15 cellular contexts compared by ENCODE assay signal in genomic region chr22:33812578-33812977, GRCh38.
DNase-seq lines count a peak whose midpoint lies in the region; ATAC-seq and TF ChIP-seq lines count a peak whose summit lies in the region.
"Had no signal": no experiment of that assay in that cellular context is flagged by ENCODE, and none has a peak within 500 bp of the region (broad histone marks: within the 10 kb centered on the region; RNA-seq: fewer than 3 reads in every experiment).

No MANE protein-coding gene starts in this region.

- H3K36me3 Mint-ChIP-seq in nephron progenitor cell (ENCODE audit: low read depth): peaks cover 47% of the 10 kb centered on the region
- no peaks in the 10 kb centered on the region for H3K36me3 Mint-ChIP-seq in activated naive CD8-positive, alpha-beta T cell treated with anti-CD3 and anti-CD28 coated beads, Interleukin-2, amount 50 U/mL, for 24 hours (ENCODE audit: low read depth)
- H3K36me3 Mint-ChIP-seq: CD8-positive, alpha-beta T cell had no signal

- peaks cover 18% of the 10 kb centered on the region for H3K9me3 Mint-ChIP-seq in nephron progenitor cell
- H3K9me3 Mint-ChIP-seq in activated naive CD8-positive, alpha-beta T cell treated with anti-CD3 and anti-CD28 coated beads, Interleukin-2, amount 50 U/mL, for 24 hours: peaks cover 21% of the 10 kb centered on the region
- H3K9me3 Mint-ChIP-seq: CD8-positive, alpha-beta T cell had no signal

- H3K36me3 ChIP-seq in left ventricle myocardium inferior (no peaks in the 10 kb centered on the region), gastroesophageal sphincter (no peaks in the 10 kb centered on the region), uterus (no peaks in the 10 kb centered on the region)

- H3K4me3 Mint-ChIP-seq in nephron progenitor cell: no peak overlapping the region
- no peak overlapping the region for H3K4me3 Mint-ChIP-seq in activated naive CD8-positive, alpha-beta T cell treated with anti-CD3 and anti-CD28 coated beads, Interleukin-2, amount 50 U/mL, for 24 hours
- H3K4me3 Mint-ChIP-seq: CD8-positive, alpha-beta T cell had no signal

- H3K27ac ChIP-seq in left ventricle myocardium inferior (replicated peaks): peak overlapping the region; percentile 69
- H3K27ac ChIP-seq in gastroesophageal sphincter: peak overlapping the region in 3 of 4 donors; percentile 73 to 81 (median 77)
- peak overlapping the region; percentile 83 for H3K27ac ChIP-seq in uterus
- H3K27ac ChIP-seq: KMS-11 had no signal

- H3K27ac Mint-ChIP-seq in nephron progenitor cell: peak overlapping the region; percentile 49
- H3K27ac Mint-ChIP-seq in activated naive CD8-positive, alpha-beta T cell treated with anti-CD3 and anti-CD28 coated beads, Interleukin-2, amount 50 U/mL, for 24 hours: no peak overlapping the region
- H3K27ac Mint-ChIP-seq: CD8-positive, alpha-beta T cell had no signal

- no peak for TF ChIP-seq CTCF in left ventricle myocardium inferior (IDR thresholded peaks at IDR 0.05; ENCODE audit: borderline replicate concordance)
- no peak for TF ChIP-seq CTCF in gastroesophageal sphincter (IDR thresholded peaks at IDR 0.05)
- TF ChIP-seq CTCF in nephron progenitor cell (IDR thresholded peaks at IDR 0.05): no peak
- TF ChIP-seq CTCF in uterus (IDR thresholded peaks at IDR 0.05): no peak

- ATAC-seq in Right ventricle myocardium superior (ENCODE audit: poor library complexity): no peak
- no peak for ATAC-seq in gastroesophageal sphincter
- no peak for ATAC-seq in activated naive CD8-positive, alpha-beta T cell treated with anti-CD3 and anti-CD28 coated beads, Interleukin-2, amount 50 U/mL, for 24 hours
- ATAC-seq: CD8-positive, alpha-beta T cell; HCT116; Panc1 had no signal

- TF ChIP-seq POLR2A in gastroesophageal sphincter (IDR thresholded peaks at IDR 0.05) (no peak), uterus (IDR thresholded peaks at IDR 0.05) (no peak)

- intact Hi-C loops in left ventricle myocardium inferior (cut with micrococcal nuclease): no loop called here
- intact Hi-C loops in Right ventricle myocardium superior (cut with DNase I): no loop called here
- intact Hi-C loops in uterus (cut with DNase I; ENCODE audit: low total_unique reads): no loop called here

- H3K9me3 ChIP-seq in left ventricle myocardium inferior (replicated peaks): peaks cover 5% of the 10 kb centered on the region
- peaks cover 0 to 4% (median 0%) of the 10 kb centered on the region in 3 donors for H3K9me3 ChIP-seq in gastroesophageal sphincter
- no peaks in the 10 kb centered on the region for H3K9me3 ChIP-seq in uterus

- no peaks in the 10 kb centered on the region for H3K27me3 ChIP-seq in left ventricle myocardium inferior (ENCODE audit: low read depth)
- H3K27me3 ChIP-seq in gastroesophageal sphincter: no peaks in the 10 kb centered on the region
- H3K27me3 ChIP-seq in uterus: no peaks in the 10 kb centered on the region

- peaks cover 54% of the 10 kb centered on the region for H3K4me1 Mint-ChIP-seq in nephron progenitor cell
- H3K4me1 Mint-ChIP-seq in activated naive CD8-positive, alpha-beta T cell treated with anti-CD3 and anti-CD28 coated beads, Interleukin-2, amount 50 U/mL, for 24 hours: peaks cover 3% of the 10 kb centered on the region

- no peak for TF ChIP-seq EP300 in gastroesophageal sphincter (IDR thresholded peaks at IDR 0.05)

- H3K4me1 ChIP-seq in left ventricle myocardium inferior (peaks cover 38% of the 10 kb centered on the region), gastroesophageal sphincter (peaks cover 7 to 26% (median 10%) of the 10 kb centered on the region in 3 donors), uterus (peaks cover 0 to 10% of the 10 kb centered on the region in 2 donors)

- 100% methylated on average over 2 to 3 of the region's 4 CpGs for WGBS in gastroesophageal sphincter (ENCODE audit: low coverage in 1 of 2), 2 donors

- no peak for DNase-seq in left ventricle myocardium inferior
- DNase-seq in Right ventricle myocardium superior: no peak
- no peak for DNase-seq in nephron progenitor cell
- DNase-seq in uterus: no peak
- DNase-seq in stimulated activated CD4-positive, alpha-beta T cell treated with anti-CD3 and anti-CD28 coated beads, Interleukin-1b, Interleukin-23, amount 100 ng/mL, for 48 hours: no peak
- DNase-seq in GDM1 (lab: John Stamatoyannopoulos, UW): no peak
- no peak for DNase-seq in activated naive CD8-positive, alpha-beta T cell treated with anti-CD3 and anti-CD28 coated beads, Interleukin-2, amount 50 U/mL, for 24 hours
- DNase-seq: CD8-positive, alpha-beta T cell; NCI-H1048; NCI-H1436 treated with DMSO at 0.1 percent for 48 hours; NCI-H2081 had no signal

- H3K27me3 Mint-ChIP-seq in nephron progenitor cell (ENCODE audit: low read depth, poor library complexity): peaks cover 4% of the 10 kb centered on the region
- H3K27me3 Mint-ChIP-seq in activated naive CD8-positive, alpha-beta T cell treated with anti-CD3 and anti-CD28 coated beads, Interleukin-2, amount 50 U/mL, for 24 hours: no peaks in the 10 kb centered on the region

- H3K4me3 ChIP-seq in left ventricle myocardium inferior (no peak overlapping the region), gastroesophageal sphincter (no peak overlapping the region), uterus (no peak overlapping the region)
